In genomic region chr5:35101016-35101415, GRCh38 we compare ENCODE assay signal across 27 cellular contexts.
A peak's percentile ranks its signal among the peaks of the same experiment; 100 is the strongest.
DNase-seq lines count a peak whose midpoint lies in the region; TF ChIP-seq lines count a peak whose summit lies in the region.
"Had no signal": no experiment of that assay in that cellular context is flagged by ENCODE, and none has a peak within 500 bp of the region (broad histone marks: within the 10 kb centered on the region; RNA-seq: fewer than 3 reads in every experiment).

No MANE protein-coding gene starts in this region.

- no peaks in the 10 kb centered on the region for H3K4me1 ChIP-seq in HEK293 (ENCODE audit: control insufficient read depth, insufficient read depth, low read length)
- H3K4me1 ChIP-seq: A549; BE2C; BLaER1; BLaER1 treated with 17β-estradiol and CSF1 and Interleukin-3, amounts not matched to agents 10 nM and 100 nM; Caco-2 had no signal

- CTCF ChIA-PET in HEK293 (lab: Yijun Ruan, JAX): interaction anchor here (0.6 kb wide), 1 partner anchor 1072 kb away, joined by 4 read pairs; no protein-coding TSS in a partner anchor

- DNase-seq in KBM-7: no peak
- DNase-seq: 8988T; ACHN; AML-193; BE2C; C1 segment of cervical spinal cord; Caco-2; Calu3; CD4-positive, alpha-beta memory T cell; CD4-positive, alpha-beta T cell; CD4-positive, CD25-positive, alpha-beta regulatory T cell; CD8-positive, alpha-beta memory T cell; CD8-positive, alpha-beta T cell; COR-L47; DMS 273 treated with DMSO at 0.1 percent for 48 hours; DMS153; DMS53; DMS79; DMS79 treated with DMSO at 0.1 percent for 48 hours; DND-41; EL had no signal

- no peak for TF ChIP-seq CTCF in HEK293 (tag by site-specific recombination; IDR thresholded peaks at IDR 0.05)

- no peaks in the 10 kb centered on the region for H3K9me3 ChIP-seq in HEK293 (ENCODE audit: control insufficient read depth, insufficient read depth, low read depth, low read length)
- H3K9me3 ChIP-seq: A549, BE2C, BLaER1, Caco-2 had no signal

- H3K27ac ChIP-seq in HEK293 (ENCODE audit: extremely low read depth, low read depth, low read length): no peak overlapping the region
- H3K27ac ChIP-seq: 22Rv1; A549; BLaER1; BLaER1 treated with 17β-estradiol and CSF1 and Interleukin-3, amounts not matched to agents 10 nM and 100 nM; C4-2B had no signal

- no peaks in the 10 kb centered on the region for H3K36me3 ChIP-seq in HEK293 (ENCODE audit: control insufficient read depth in 2 of 2, insufficient read depth in 1 of 2, low read length in 2 of 2)
- H3K36me3 ChIP-seq: BE2C; BLaER1; BLaER1 treated with 17β-estradiol and CSF1 and Interleukin-3, amounts not matched to agents 10 nM and 100 nM had no signal

- in situ Hi-C loops in KBM-7 (cut with MboI; ENCODE audit: low pct_unique_long_range_greater_than_20kb, low sequenced_read_pairs): no loop called here

- no peak overlapping the region for H3K4me3 ChIP-seq in HEK293 (ENCODE audit: low read depth, low read length)
- H3K4me3 ChIP-seq: A549; BLaER1; BLaER1 treated with 17β-estradiol and CSF1 and Interleukin-3, amounts not matched to agents 10 nM and 100 nM had no signal

- POLR2A ChIA-PET in HEK293 (lab: Yijun Ruan, JAX): no interaction called here

TF ChIP-seq in HEK293, 187 proteins besides CTCF, POLR2A, EP300 and RAD21:
- TF ChIP-seq ZNF24 (tag by site-specific recombination; IDR thresholded peaks at IDR 0.05) (no peak), SCRT1 (tag by site-specific recombination; IDR thresholded peaks at IDR 0.05; ENCODE audit: borderline replicate concordance) (peak; percentile 60; the same call in 1 of the 2 replicates), SCRT2 (tag by site-specific recombination; IDR thresholded peaks at IDR 0.05) (peak; percentile 67; the same call in 1 of the 2 replicates)
